Comparison of ENCODE assay signal across 8 cellular contexts in the genomic region with DNA sequence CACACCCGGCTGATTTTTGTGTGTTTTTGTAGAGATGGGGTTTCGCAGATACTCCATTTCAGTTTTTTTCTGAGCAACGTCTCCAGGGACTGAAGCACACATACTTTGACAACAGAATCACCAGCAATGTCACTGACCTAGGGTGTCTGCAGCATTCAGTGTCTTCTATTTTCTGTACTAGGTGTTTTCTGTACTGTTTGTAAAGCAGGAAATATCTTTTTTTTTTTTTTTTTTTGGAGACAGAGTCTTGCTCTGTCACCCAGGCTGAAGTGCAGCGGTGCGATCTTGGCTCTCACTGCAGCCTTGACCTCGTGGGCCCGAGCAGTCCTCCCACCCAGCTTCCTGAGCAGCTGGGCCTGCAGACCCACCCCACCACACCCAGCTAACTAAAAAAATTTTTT. TPM values are rescaled to one million over a fixed set of nuclear protein-coding genes. Genes with fewer than 3 reads are reported as not detected.
DNase-seq lines count a peak whose midpoint lies in the region; ATAC-seq and TF ChIP-seq lines count a peak whose summit lies in the region.

No MANE protein-coding gene starts in this region.

- ATAC-seq in Right ventricle myocardium inferior, result peak; percentile 80

- no peaks in the 10 kb centered on the region for H3K27me3 Mint-ChIP-seq in neural progenitor cell (ENCODE audit: insufficient read depth, low read depth)

- H3K4me1 ChIP-seq in left ventricle myocardium inferior (peaks cover 97% of the 10 kb centered on the region), neural progenitor cell (no peaks in the 10 kb centered on the region)

- no peak overlapping the region for H3K9ac ChIP-seq in neural progenitor cell

- no peak overlapping the region for H3K27ac Mint-ChIP-seq in neural progenitor cell

- no peak for TF ChIP-seq CTCF in left ventricle myocardium inferior (IDR thresholded peaks at IDR 0.05; ENCODE audit: borderline replicate concordance)
- no peak for TF ChIP-seq CTCF in neural progenitor cell (IDR thresholded peaks at IDR 0.05)

- H3K36me3 Mint-ChIP-seq in neural progenitor cell, result peaks cover 17% of the 10 kb centered on the region

- H3K27ac ChIP-seq in KOPT-K1 (ENCODE audit: low read depth, low read length, poor library complexity, severe bottlenecking) (peak overlapping the region; percentile 47), left ventricle myocardium inferior (replicated peaks) (peak overlapping the region; percentile 82), neural progenitor cell (no peak overlapping the region)

- H3K4me1 Mint-ChIP-seq in neural progenitor cell, result peaks cover 16% of the 10 kb centered on the region

- H3K4me3 ChIP-seq in left ventricle myocardium inferior (peak overlapping the region; percentile 14), neural progenitor cell (no peak overlapping the region)

- no peak overlapping the region for H3K4me3 Mint-ChIP-seq in neural progenitor cell

- peaks cover 98% of the 10 kb centered on the region for H3K79me2 ChIP-seq in neural progenitor cell (ENCODE audit: low read depth)

- H4K20me1 ChIP-seq in neural progenitor cell (ENCODE audit: low read depth), result peaks cover 88% of the 10 kb centered on the region

- no peak overlapping the region for H3K4me2 ChIP-seq in neural progenitor cell

- peaks cover 22% of the 10 kb centered on the region for H3K36me3 ChIP-seq in KOPT-K1 (ENCODE audit: insufficient read depth, low read length)
- peaks cover 14% of the 10 kb centered on the region for H3K36me3 ChIP-seq in left ventricle myocardium inferior
- peaks cover 5% of the 10 kb centered on the region for H3K36me3 ChIP-seq in neural progenitor cell

- DNase-seq in Right ventricle myocardium inferior (ENCODE audit: missing footprints), result no peak
- no peak for DNase-seq in cardiac septum (ENCODE audit: low spot score)
- DNase-seq in left ventricle myocardium inferior, result peak; percentile 63
- DNase-seq in neural progenitor cell (ENCODE audit: low spot score), result no peak
- DNase-seq in NCI-H774 (lab: John Stamatoyannopoulos, UW), result no peak
- DNase-seq in epidermal melanocyte (ENCODE audit: insufficient read length, low spot score), result no peak
- DNase-seq in SK-N-DZ (ENCODE audit: low spot score), result no peak

- no peaks in the 10 kb centered on the region for H3K27me3 ChIP-seq in left ventricle myocardium inferior (ENCODE audit: low read depth)
- no peaks in the 10 kb centered on the region for H3K27me3 ChIP-seq in neural progenitor cell

- H3F3A ChIP-seq in neural progenitor cell (ENCODE audit: low read depth), result peaks cover 9% of the 10 kb centered on the region

- intact Hi-C loops in Right ventricle myocardium inferior (cut with DNase I) (loop anchor here (5.0 kb wide), 1 partner anchor 35 kb away; no protein-coding TSS in a partner anchor), cardiac septum (cut with DNase I) (no loop called here), left ventricle myocardium inferior (cut with micrococcal nuclease) (no loop called here)

- no peak overlapping the region for H2AFZ ChIP-seq in neural progenitor cell (replicated peaks)

- H3K9me3 ChIP-seq in KOPT-K1 (ENCODE audit: insufficient read depth, low read length, poor library complexity, severe bottlenecking) (no peaks in the 10 kb centered on the region), left ventricle myocardium inferior (replicated peaks) (no peaks in the 10 kb centered on the region), neural progenitor cell (ENCODE audit: low read depth) (no peaks in the 10 kb centered on the region)

- H3K9me3 Mint-ChIP-seq in neural progenitor cell, result peaks cover 1% of the 10 kb centered on the region

RNA-seq across cellular contexts. Expression of a gene that starts 8.8 kb away (rescaled TPM):
- 231 TPM for total RNA-seq in Right ventricle myocardium inferior
- 213 TPM for total RNA-seq in cardiac septum
- 212 TPM for total RNA-seq in left ventricle myocardium inferior
- 131 and 140 TPM in 2 replicates for total RNA-seq in neural progenitor cell (ENCODE audit: low replicate concordance)
- 101 and 103 TPM in 2 replicates for polyA plus RNA-seq in SK-N-DZ (2014; cell fraction: cytosol; rRNA removed)
- 125 and 189 TPM in 2 replicates for polyA plus RNA-seq in SK-N-DZ (2014; cell fraction: nucleus; rRNA removed)

RNA-seq across cellular contexts. Expression of a gene that starts 59.6 kb away (rescaled TPM):
- total RNA-seq in Right ventricle myocardium inferior, result 32.2 TPM
- total RNA-seq in cardiac septum, result 19.1 TPM
- 24.7 TPM for total RNA-seq in left ventricle myocardium inferior
- total RNA-seq in neural progenitor cell (ENCODE audit: low replicate concordance), result 11.8 and 30.8 TPM in 2 replicates
- polyA plus RNA-seq in SK-N-DZ (2014; cell fraction: cytosol; rRNA removed), result 13.8 and 27.4 TPM in 2 replicates
- 99.4 and 107 TPM in 2 replicates for polyA plus RNA-seq in SK-N-DZ (2014; cell fraction: nucleus; rRNA removed)
